In genomic region chr6:148440877-148441453, GRCh38 we compare ENCODE assay signal across 8 cellular contexts.
DNase-seq lines count a peak whose midpoint lies in the region; ATAC-seq and TF ChIP-seq lines count a peak whose summit lies in the region.

No MANE protein-coding gene starts in this region.

- TF ChIP-seq POLR2A in suprapubic skin (IDR thresholded peaks at IDR 0.05) = no peak

- CTCF ChIA-PET in WTC11 (lab: Charles Lee) = no interaction called here

- POLR2A ChIA-PET in WTC11 (lab: Charles Lee) = no interaction called here

- H3K9me3 Mint-ChIP-seq in WTC11 = no peaks in the 10 kb centered on the region
- no peaks in the 10 kb centered on the region for H3K9me3 Mint-ChIP-seq in activated naive CD4-positive, alpha-beta T cell treated with anti-CD3 and anti-CD28 coated beads, Interleukin-2, amount 50 U/mL, for 72 hours
- no peaks in the 10 kb centered on the region for H3K9me3 Mint-ChIP-seq in effector memory CD8-positive, alpha-beta T cell

- WGBS in suprapubic skin = 17% methylated on average over 9 of the region's 9 CpGs

- H3K4me1 Mint-ChIP-seq in WTC11 = peaks cover 46% of the 10 kb centered on the region
- H3K4me1 Mint-ChIP-seq in effector memory CD8-positive, alpha-beta T cell (ENCODE audit: low read depth in 2 of 2) = no peaks in the 10 kb centered on the region

- DNase-seq in HPDE6-E6E7 (ENCODE audit: extremely low spot score) = peak; percentile 15
- no peak for DNase-seq in WTC11 (ENCODE audit: low spot score)
- DNase-seq in left ventricle myocardium superior = peak; percentile 78
- peak in 1 of 2 donors; percentile 86 for DNase-seq in suprapubic skin (ENCODE audit: low spot score in 2 of 2)
- no peak for DNase-seq in activated naive CD4-positive, alpha-beta T cell treated with anti-CD3 and anti-CD28 coated beads, Interleukin-2, amount 50 U/mL, for 72 hours (ENCODE audit: low spot score in 2 of 2)
- DNase-seq in effector memory CD8-positive, alpha-beta T cell = no peak
- no peak for DNase-seq in effector memory CD4-positive, alpha-beta T cell

- peaks cover 27% of the 10 kb centered on the region for H3K4me1 ChIP-seq in suprapubic skin
- H3K4me1 ChIP-seq in effector memory CD4-positive, alpha-beta T cell (ENCODE audit: control insufficient read depth, insufficient read depth, low read length, poor library complexity, severe bottlenecking) = no peaks in the 10 kb centered on the region

- peak overlapping the region; percentile 31 for H3K4me3 ChIP-seq in suprapubic skin
- H3K4me3 ChIP-seq in effector memory CD4-positive, alpha-beta T cell (ENCODE audit: insufficient read depth, low read depth, low read length, poor library complexity, severe bottlenecking) = no peak overlapping the region

- intact Hi-C loops in left ventricle myocardium superior (cut with micrococcal nuclease) = no loop called here

- ATAC-seq in WTC11 (peak; percentile 46), left ventricle myocardium superior (peak; percentile 93), GM21717 (IDR thresholded peaks at IDR 0.05; ENCODE audit: unreplicated experiment) (no peak)
- no peak for ATAC-seq in activated naive CD4-positive, alpha-beta T cell treated with anti-CD3 and anti-CD28 coated beads, Interleukin-2, amount 50 U/mL, for 72 hours
- no peak for ATAC-seq in effector memory CD8-positive, alpha-beta T cell (replicated peaks)

- peak overlapping the region; percentile 80 for H3K27ac ChIP-seq in suprapubic skin
- no peak overlapping the region for H3K27ac ChIP-seq in effector memory CD4-positive, alpha-beta T cell (ENCODE audit: insufficient read depth, low read length, poor library complexity, severe bottlenecking)

- H3K27me3 Mint-ChIP-seq in WTC11 (ENCODE audit: low read depth) = no peaks in the 10 kb centered on the region
- peaks cover 6 to 20% of the 10 kb centered on the region in 2 donors for H3K27me3 Mint-ChIP-seq in effector memory CD8-positive, alpha-beta T cell

- H3K27ac Mint-ChIP-seq in WTC11 = peak overlapping the region; percentile 73; the same call in 1 of the 2 replicates
- no peak overlapping the region for H3K27ac Mint-ChIP-seq in activated naive CD4-positive, alpha-beta T cell treated with anti-CD3 and anti-CD28 coated beads, Interleukin-2, amount 50 U/mL, for 72 hours
- H3K27ac Mint-ChIP-seq in effector memory CD8-positive, alpha-beta T cell = no peak overlapping the region

- H3K4me3 Mint-ChIP-seq in WTC11 = no peak overlapping the region
- no peak overlapping the region for H3K4me3 Mint-ChIP-seq in effector memory CD8-positive, alpha-beta T cell

- no peak for TF ChIP-seq CTCF in WTC11 (IDR thresholded peaks at IDR 0.05)
- TF ChIP-seq CTCF in suprapubic skin (IDR thresholded peaks at IDR 0.05) = no peak

- no peak for TF ChIP-seq EP300 in suprapubic skin (IDR thresholded peaks at IDR 0.05)

- H3K36me3 ChIP-seq in suprapubic skin = no peaks in the 10 kb centered on the region
- no peaks in the 10 kb centered on the region for H3K36me3 ChIP-seq in effector memory CD4-positive, alpha-beta T cell (ENCODE audit: control insufficient read depth, insufficient read depth, low read length)

- H3K9me3 ChIP-seq in suprapubic skin = no peaks in the 10 kb centered on the region
- no peaks in the 10 kb centered on the region for H3K9me3 ChIP-seq in effector memory CD4-positive, alpha-beta T cell (ENCODE audit: control insufficient read depth, low read length)

- H3K36me3 Mint-ChIP-seq in WTC11 = 0 out of 2 replicates have a peak, but pooled peaks cover 3% of the 10 kb centered on the region
- no peaks in the 10 kb centered on the region for H3K36me3 Mint-ChIP-seq in activated naive CD4-positive, alpha-beta T cell treated with anti-CD3 and anti-CD28 coated beads, Interleukin-2, amount 50 U/mL, for 72 hours
- H3K36me3 Mint-ChIP-seq in effector memory CD8-positive, alpha-beta T cell (ENCODE audit: insufficient read depth) = no peaks in the 10 kb centered on the region

- H3K27me3 ChIP-seq in suprapubic skin = no peaks in the 10 kb centered on the region
- H3K27me3 ChIP-seq in effector memory CD4-positive, alpha-beta T cell (replicated peaks; ENCODE audit: control insufficient read depth, insufficient read depth, low read length, poor library complexity, severe bottlenecking) = no peaks in the 10 kb centered on the region

TF ChIP-seq in WTC11, 78 proteins besides CTCF, POLR2A, EP300 and RAD21:
- TF ChIP-seq ZMAT4 (CRISPR knock-in tag; IDR thresholded peaks at IDR 0.05) = no peak
- no peak for TF ChIP-seq CBFB (CRISPR knock-in tag; IDR thresholded peaks at IDR 0.05; ENCODE audit: low read depth)
- TF ChIP-seq ERG (CRISPR knock-in tag; IDR thresholded peaks at IDR 0.05) = no peak
- no peak for TF ChIP-seq ATF2 (CRISPR knock-in tag; IDR thresholded peaks at IDR 0.05; ENCODE audit: borderline replicate concordance, low read depth)
- TF ChIP-seq CDX4 (CRISPR knock-in tag; IDR thresholded peaks at IDR 0.05; ENCODE audit: borderline replicate concordance) = no peak
- TF ChIP-seq ZNF532 (CRISPR knock-in tag; IDR thresholded peaks at IDR 0.05; ENCODE audit: borderline replicate concordance) = no peak
- TF ChIP-seq FOXP1 (CRISPR knock-in tag; IDR thresholded peaks at IDR 0.05; ENCODE audit: borderline replicate concordance) = no peak
- TF ChIP-seq ZNF121 (CRISPR knock-in tag; IDR thresholded peaks at IDR 0.05) = no peak
- TF ChIP-seq SOX15 (CRISPR knock-in tag; IDR thresholded peaks at IDR 0.05) = no peak

Comparison
In these comparisons a context has a peak if more than half of its experiments do, and no peak if none do; other contexts are left out.
1. DNase-seq: peak in HPDE6-E6E7 (single experiment) and left ventricle myocardium superior (single experiment); none in WTC11 (single experiment), activated naive CD4-positive, alpha-beta T cell treated with anti-CD3 and anti-CD28 coated beads, Interleukin-2, amount 50 U/mL, for 72 hours (0 of 2), effector memory CD8-positive, alpha-beta T cell (0 of 3) and effector memory CD4-positive, alpha-beta T cell (0 of 3).
2. ATAC-seq: peak in WTC11 (single experiment) and left ventricle myocardium superior (single experiment); none in activated naive CD4-positive, alpha-beta T cell treated with anti-CD3 and anti-CD28 coated beads, Interleukin-2, amount 50 U/mL, for 72 hours (0 of 2), GM21717 (single experiment) and effector memory CD8-positive, alpha-beta T cell (single experiment).